Comparison of ENCODE assay signal across 18 cellular contexts in genomic region chr5:180461303-180461702, GRCh38.
"Had no signal": no experiment of that assay in that cellular context is flagged by ENCODE, and none has a peak within 500 bp of the region (broad histone marks: within the 10 kb centered on the region; RNA-seq: fewer than 3 reads in every experiment).

No MANE protein-coding gene starts in this region.

- H3K4me1 ChIP-seq: esophagus muscularis mucosa, foreskin keratinocyte, gastroesophageal sphincter, heart right ventricle, left lung, lower lobe of right lung had no signal

- H3K4me1 Mint-ChIP-seq: memory B cell, mesothelial cell of epicardium had no signal

- H3K9me3 Mint-ChIP-seq: memory B cell had no signal

- H3K36me3 ChIP-seq: esophagus muscularis mucosa, gastroesophageal sphincter, heart right ventricle, left lung, lower lobe of right lung had no signal

- H3K27ac ChIP-seq: coronary artery, dorsolateral prefrontal cortex, esophagus muscularis mucosa, foreskin keratinocyte, gastroesophageal sphincter, heart right ventricle, left lung, lower lobe of right lung had no signal

- ATAC-seq: foreskin keratinocyte, gastroesophageal sphincter, heart right ventricle, left cardiac atrium, left lung, left ventricle myocardium superior, lower lobe of right lung, mucosa of descending colon had no signal

- DNase-seq: dermis blood vessel endothelial cell; dorsolateral prefrontal cortex; effector CD4-positive, alpha-beta T cell; effector memory CD4-positive, alpha-beta T cell; foreskin keratinocyte; heart right ventricle; hippocampal formation; left cardiac atrium; left ventricle myocardium superior; lower lobe of right lung; mesendoderm; mucosa of descending colon had no signal

- H3K9me3 ChIP-seq: left lung, lower lobe of right lung, mucosa of descending colon had no signal

- H3K27ac Mint-ChIP-seq: memory B cell, mesothelial cell of epicardium had no signal

- H3K27me3 ChIP-seq: foreskin keratinocyte, left lung had no signal

- H3K4me3 ChIP-seq: coronary artery, dorsolateral prefrontal cortex, esophagus muscularis mucosa, gastroesophageal sphincter, heart right ventricle, left lung, lower lobe of right lung, mucosa of descending colon had no signal

- H3K36me3 Mint-ChIP-seq: memory B cell, mesothelial cell of epicardium had no signal

- H3K4me3 Mint-ChIP-seq: memory B cell, mesothelial cell of epicardium had no signal
